Comparison of ENCODE assay signal across 8 cellular contexts in the genomic region with DNA sequence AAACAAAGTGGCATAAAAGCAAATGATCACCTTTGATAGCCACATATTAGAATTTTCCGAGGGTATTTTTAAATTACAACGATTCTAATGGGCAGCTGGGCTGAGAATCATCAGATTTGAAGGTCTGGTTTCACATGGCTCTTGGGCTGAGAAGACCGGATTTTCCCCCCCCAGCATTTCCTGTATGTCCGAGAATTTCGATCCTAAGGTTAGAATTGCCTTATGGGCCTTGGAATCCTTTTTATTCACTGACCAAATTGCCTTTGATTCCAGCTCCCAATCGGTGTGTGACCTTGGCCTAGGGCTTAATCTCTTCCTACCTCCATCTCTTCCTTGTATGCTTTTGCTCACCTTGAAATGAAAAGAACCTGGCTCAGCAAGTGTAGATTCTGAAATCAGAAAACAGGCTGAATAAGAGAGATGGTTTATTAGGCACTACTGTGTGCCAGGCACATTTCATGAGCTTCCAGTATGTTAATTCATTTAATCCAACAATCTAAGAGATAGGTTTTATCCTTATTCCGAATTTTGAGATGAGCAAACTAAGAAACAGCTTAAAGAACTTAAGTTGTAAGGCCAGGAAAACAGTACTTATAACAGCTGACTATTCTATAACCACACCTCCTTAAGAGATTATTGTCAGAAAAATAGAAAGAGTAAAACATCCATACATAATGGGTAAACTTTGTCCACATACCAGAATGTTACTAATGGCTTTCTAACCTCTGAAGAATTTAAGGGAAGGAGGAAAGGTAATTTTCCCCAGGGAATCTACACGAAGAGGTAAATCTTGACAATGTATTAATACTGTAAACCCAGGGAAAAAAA. TPM values are rescaled to one million over a fixed set of nuclear protein-coding genes. Genes with fewer than 3 reads are reported as not detected.
A peak's percentile ranks its signal among the peaks of the same experiment; 100 is the strongest.
DNase-seq lines count a peak whose midpoint lies in the region; ATAC-seq, FAIRE-seq and TF ChIP-seq lines count a peak whose summit lies in the region.

No MANE protein-coding gene starts in this region.

- FAIRE-seq in H1 (lab: Jason Lieb, UNC): no peak

- H3K4me2 ChIP-seq in DND-41 (ENCODE audit: insufficient read depth, low read length) (peak overlapping the region; percentile 74), H1 (ENCODE audit: insufficient read depth in 1 of 2, low read depth in 2 of 2, low read length in 2 of 2) (peak overlapping the region; percentile 73 to 80), neuronal stem cell (ENCODE audit: insufficient read depth, low read length, poor library complexity, severe bottlenecking) (peak overlapping the region; percentile 28)

- H2BK5ac ChIP-seq in H1 (ENCODE audit: low read depth, low read length) (no peak overlapping the region; the same call in 1 of the 2 replicates), neuronal stem cell (ENCODE audit: low read length) (no peak overlapping the region)

- peaks cover 51% of the 10 kb centered on the region for H3K4me1 ChIP-seq in DND-41 (ENCODE audit: insufficient read depth, low read length)
- H3K4me1 ChIP-seq in H1 (replicated peaks in 1 of 4; ENCODE audit: control insufficient read depth in 3 of 4, insufficient read depth in 4 of 4, low read length in 3 of 4): peaks cover 0 to 9% (median 3%) of the 10 kb centered on the region in 4 experiments; a peak in 3 of 7 replicates
- H3K4me1 ChIP-seq in neuronal stem cell (ENCODE audit: control insufficient read depth in 2 of 2, insufficient read depth in 1 of 2, low read depth in 1 of 2, low read length in 2 of 2): peaks cover 3 to 8% of the 10 kb centered on the region in 2 donors

- H3K9ac ChIP-seq in DND-41 (ENCODE audit: low read depth, low read length): peak overlapping the region; percentile 88
- peak overlapping the region; percentile 67 to 96 (median 83) for H3K9ac ChIP-seq in H1 (replicated peaks in 1 of 4; ENCODE audit: extremely low read depth in 1 of 4, low read depth in 3 of 4, low read length in 3 of 4)
- H3K9ac ChIP-seq in neuronal stem cell (ENCODE audit: low read depth, low read length, poor library complexity): no peak overlapping the region

- H3K4me3 ChIP-seq in DND-41 (ENCODE audit: low read depth in 1 of 2, low read length in 2 of 2) (peak overlapping the region; percentile 61 to 70), H1 (ENCODE audit: extremely low read depth in 1 of 4, insufficient read depth in 2 of 4, low read depth in 3 of 4, low read length in 4 of 4) (peak overlapping the region; percentile 82 to 100 (median 98)), neuronal stem cell (ENCODE audit: low read length in 2 of 2) (peak overlapping the region; percentile 91 to 98)

- no peak for ATAC-seq in DND-41 (ENCODE audit: insufficient read depth, low read depth)
- ATAC-seq in GM19455 (IDR thresholded peaks at IDR 0.05; ENCODE audit: unreplicated experiment): no peak
- no peak for ATAC-seq in GM21390 (IDR thresholded peaks at IDR 0.05; ENCODE audit: unreplicated experiment)

- H2BK12ac ChIP-seq in H1 (ENCODE audit: low read depth, low read length) (no peak overlapping the region), neuronal stem cell (ENCODE audit: low read length) (no peak overlapping the region)

- H2BK15ac ChIP-seq in H1 (ENCODE audit: low read length) (no peak overlapping the region), neuronal stem cell (ENCODE audit: low read length) (no peak overlapping the region)

- H3K56ac ChIP-seq in H1 (replicated peaks; ENCODE audit: insufficient read length, low read depth, low read length): no peak overlapping the region

- no peak for TF ChIP-seq RAD21 in H1 (IDR thresholded peaks at IDR 0.05 in 1 of 2, conservative IDR thresholded peaks at IDR 0.05 in 1 of 2; ENCODE audit: low read depth in 2 of 2, low read length in 2 of 2)

- POLR2A ChIA-PET in H1 (lab: Charles Lee; ENCODE audit: partially characterized antibody): interaction anchor here (0.9 to 17.3 kb wide), 33 partner anchors 9 to 1766 kb away, joined by 3 to 1244 read pairs (median 48); a partner anchor contains a TSS

- DNase-seq in DND-41 (no peak), NCI-H69 (lab: John Stamatoyannopoulos, UW) (peak; percentile 80), H1 (ENCODE audit: low read depth in 1 of 2, low spot score in 2 of 2) (no peak), neuronal stem cell (ENCODE audit: low spot score) (no peak), putamen (ENCODE audit: low spot score) (no peak), OCI-M1 (lab: John Stamatoyannopoulos, UW) (no peak)

- H3K23ac ChIP-seq in H1 (ENCODE audit: insufficient read length) (no peak overlapping the region), neuronal stem cell (ENCODE audit: low read depth, low read length, poor library complexity) (no peak overlapping the region)

- H4K8ac ChIP-seq in H1 (ENCODE audit: extremely low read depth, insufficient read depth, low read length) (no peak overlapping the region), neuronal stem cell (ENCODE audit: low read depth, low read length) (no peak overlapping the region)

- H4K20me1 ChIP-seq in DND-41 (ENCODE audit: insufficient read depth, low read length) (peaks cover 28% of the 10 kb centered on the region), H1 (replicated peaks in 1 of 2; ENCODE audit: control insufficient read depth in 1 of 2, insufficient read depth in 2 of 2, low read length in 2 of 2) (peaks cover 7 to 13% of the 10 kb centered on the region in 2 experiments)

- H3K9me3 ChIP-seq in DND-41 (ENCODE audit: insufficient read depth, low read length, severe bottlenecking) (no peaks in the 10 kb centered on the region), H1 (ENCODE audit: insufficient read depth in 2 of 2, low read depth in 1 of 2, low read length in 1 of 2) (no peaks in the 10 kb centered on the region), neuronal stem cell (replicated peaks in 1 of 2; ENCODE audit: control insufficient read depth in 2 of 2, insufficient read depth in 1 of 2, low read depth in 1 of 2, low read length in 2 of 2) (no peaks in the 10 kb centered on the region)

- H3K36me3 ChIP-seq in DND-41 (ENCODE audit: insufficient read depth, low read length): peaks cover 15% of the 10 kb centered on the region; the same call in 1 of the 2 replicates
- peaks cover 0 to 9% (median 2%) of the 10 kb centered on the region in 4 experiments; a peak in 3 of 8 replicates for H3K36me3 ChIP-seq in H1 (ENCODE audit: control insufficient read depth in 2 of 4, insufficient read depth in 4 of 4, low read length in 3 of 4)
- H3K36me3 ChIP-seq in neuronal stem cell (replicated peaks in 1 of 2; ENCODE audit: control insufficient read depth in 2 of 2, insufficient read depth in 2 of 2, low read length in 2 of 2): peaks cover 2 to 8% of the 10 kb centered on the region in 2 donors

- H2AK5ac ChIP-seq in H1 (ENCODE audit: low read depth, low read length): no peak overlapping the region
- no peak overlapping the region for H2AK5ac ChIP-seq in neuronal stem cell (ENCODE audit: low read depth, low read length)

- 23% methylated on average over 8 of the region's 8 CpGs; no CpG with 5 or more reads in 1 of the 2 experiments for WGBS in H1 (ENCODE audit: extremely low coverage in 1 of 2, insufficient coverage in 1 of 2, insufficient read length in 1 of 2, insufficient replicate concordance in 2 of 2, low coverage in 1 of 2, low lambda C conversion rate in 2 of 2, missing lambda C conversion rate in 1 of 2), 2 experiments
- WGBS in neuronal stem cell (ENCODE audit: extremely low coverage in 2 of 2, insufficient read length in 2 of 2, insufficient replicate concordance in 1 of 2), 2 donors: no CpG with 5 or more reads among the region's 8 CpGs

- H3K18ac ChIP-seq in H1 (ENCODE audit: extremely low read depth, low read length) (no peak overlapping the region), neuronal stem cell (ENCODE audit: low read length) (no peak overlapping the region)

- no peak overlapping the region for H2BK20ac ChIP-seq in H1 (ENCODE audit: low read length)

- TF ChIP-seq CTCF in DND-41 (IDR thresholded peaks at IDR 0.05; ENCODE audit: borderline replicate concordance, extremely low read depth, low read length, poor library complexity, severe bottlenecking) (no peak), H1 (IDR thresholded peaks at IDR 0.05; ENCODE audit: control extremely low read depth in 1 of 3, insufficient read depth in 1 of 3, low read depth in 1 of 3, low read length in 3 of 3) (no peak)

- H3K79me2 ChIP-seq in DND-41 (ENCODE audit: insufficient read depth, low read length): peaks cover 37% of the 10 kb centered on the region
- H3K79me2 ChIP-seq in H1 (ENCODE audit: control insufficient read depth in 1 of 2, insufficient read depth in 2 of 2, low read length in 2 of 2): peaks cover 0 to 36% of the 10 kb centered on the region in 2 experiments; a peak in 3 of 4 replicates

- H4K5ac ChIP-seq in H1 (ENCODE audit: insufficient read length, low read depth, low read length): no peak overlapping the region

- H3K27me3 ChIP-seq in DND-41 (ENCODE audit: insufficient read depth, low read length, poor library complexity) (no peaks in the 10 kb centered on the region), H1 (replicated peaks in 1 of 4; ENCODE audit: control insufficient read depth in 3 of 4, extremely low read depth in 1 of 4, insufficient read depth in 3 of 4, low read length in 3 of 4) (no peaks in the 10 kb centered on the region), neuronal stem cell (ENCODE audit: control insufficient read depth in 3 of 3, insufficient read depth in 3 of 3, low read depth in 1 of 3, low read length in 3 of 3) (no peaks in the 10 kb centered on the region)

- TF ChIP-seq EP300 in H1 (IDR thresholded peaks at IDR 0.05; ENCODE audit: borderline replicate concordance in 1 of 2, low read depth in 2 of 2, low read length in 2 of 2): no peak

- H3K27ac ChIP-seq in DND-41 (ENCODE audit: low read length) (peak overlapping the region; percentile 96), H1 (ENCODE audit: low read depth, low read length) (peak overlapping the region; percentile 93), neuronal stem cell (replicated peaks; ENCODE audit: low read length) (no peak overlapping the region)

- no peak overlapping the region for H3K14ac ChIP-seq in H1 (ENCODE audit: insufficient read length)
- no peak overlapping the region for H3K14ac ChIP-seq in neuronal stem cell (ENCODE audit: low read length)

- H2AFZ ChIP-seq in DND-41 (ENCODE audit: low read depth, low read length) (no peak overlapping the region), H1 (ENCODE audit: low read length) (no peak overlapping the region), neuronal stem cell (ENCODE audit: low read length) (peak overlapping the region; percentile 70)

- H3K23me2 ChIP-seq in H1 (ENCODE audit: low read depth, low read length): no peaks in the 10 kb centered on the region; the same call in 1 of the 2 replicates

- no peaks in the 10 kb centered on the region for H3K79me1 ChIP-seq in H1 (ENCODE audit: low read depth, low read length)
- H3K79me1 ChIP-seq in neuronal stem cell (ENCODE audit: low read depth, low read length): no peaks in the 10 kb centered on the region

- H4K91ac ChIP-seq in H1 (replicated peaks; ENCODE audit: insufficient read length, low read length): no peak overlapping the region
- no peak overlapping the region for H4K91ac ChIP-seq in neuronal stem cell (ENCODE audit: low read depth, low read length, poor library complexity)

- CTCF ChIA-PET in H1 (lab: Charles Lee; ENCODE audit: partially characterized antibody): interaction anchor here (1.0 kb wide), 1 partner anchor 62 kb away, joined by 3 read pairs; no protein-coding TSS in a partner anchor

- TF ChIP-seq POLR2A in H1 (IDR thresholded peaks at IDR 0.05; ENCODE audit: control extremely low read depth in 1 of 2, low read depth in 2 of 2, low read length in 2 of 2): no peak

- no peak overlapping the region for H3K4ac ChIP-seq in H1 (replicated peaks; ENCODE audit: insufficient read length, low read depth, low read length)
- H3K4ac ChIP-seq in neuronal stem cell (ENCODE audit: low read length): no peak overlapping the region

- no peak overlapping the region for H2BK120ac ChIP-seq in H1 (replicated peaks; ENCODE audit: low read depth, low read length)
- no peak overlapping the region for H2BK120ac ChIP-seq in neuronal stem cell (ENCODE audit: low read depth, low read length)

RNA-seq across cellular contexts. Expression of a gene that starts 39.4 kb away (rescaled TPM):
- total RNA-seq in H1 (2021; fragmentation: NEBNext Ultra II Directional; extraction: Animal tissue kit (Norgen Biotek cat#: 25700)): 1.6 and 2.0 TPM in 2 replicates
- 0.80 and 1.6 TPM in 2 replicates for polyA plus RNA-seq in H1 (2011; rRNA removed)
- 2.0 TPM for polyA plus RNA-seq in H1 (2011; cell fraction: cytosol; rRNA removed)
- polyA plus RNA-seq in H1 (2011; cell fraction: nucleus; rRNA removed): 2.1 TPM
- 1.9 to 3.3 TPM (median 2.0 TPM) in 4 replicates for polyA plus RNA-seq in H1 (2012, experiment 1 of 2)
- 0.33 TPM for polyA plus RNA-seq in H1 (2012, experiment 2 of 2)
- polyA plus RNA-seq in H1 (2013, experiment 1 of 2): 0.95 TPM
- polyA plus RNA-seq in H1 (2013, experiment 2 of 2): 1.4 TPM
- 3.2 and 3.4 TPM in 2 replicates for polyA minus RNA-seq in H1 (2011; rRNA and poly(A)+ RNA removed)
- 1.5 TPM for polyA minus RNA-seq in H1 (2011; cell fraction: cytosol; rRNA and poly(A)+ RNA removed)
- 3.6 TPM for polyA minus RNA-seq in H1 (2011; cell fraction: nucleus; rRNA and poly(A)+ RNA removed)
- polyA plus RNA-seq in neuronal stem cell (2013, experiment 1 of 2): 0.54 TPM
- polyA plus RNA-seq in neuronal stem cell (2013, experiment 2 of 2): 0.35 TPM
